ENCODE assay signal across 1 cellular context in the genomic region with DNA sequence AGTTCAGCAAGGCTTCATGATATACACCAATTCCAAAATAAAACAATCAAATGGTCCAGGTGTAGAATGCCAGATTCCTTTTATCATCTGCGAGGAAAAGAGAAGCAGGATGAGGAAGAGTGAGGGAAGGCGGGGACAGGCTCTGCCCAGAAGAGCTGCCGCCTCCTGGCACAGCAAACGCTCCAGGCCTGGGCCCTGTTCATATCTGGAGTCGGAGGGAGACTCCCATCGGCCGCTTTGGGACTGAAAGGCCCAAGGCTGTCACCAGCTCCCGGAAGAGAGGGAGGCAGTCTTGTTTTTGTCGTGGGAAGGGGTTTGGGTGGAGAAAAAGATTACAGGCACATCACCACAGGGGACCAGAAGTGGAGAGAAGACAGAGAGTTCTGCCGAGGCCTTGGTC.
TF ChIP-seq lines count a peak whose summit lies in the region.

No MANE protein-coding gene starts in this region.

TF ChIP-seq in GM12878, 131 proteins besides CTCF, POLR2A, EP300 and RAD21:
- TF ChIP-seq MAX (IDR thresholded peaks at IDR 0.05; ENCODE audit: low read depth, low read length) (no peak), EGR1 (IDR thresholded peaks at IDR 0.05; ENCODE audit: borderline replicate concordance in 1 of 2, low read depth in 2 of 2, low read length in 2 of 2) (no peak), RCOR1 (conservative IDR thresholded peaks at IDR 0.05; ENCODE audit: low read depth, low read length) (no peak), JUNB (IDR thresholded peaks at IDR 0.05) (no peak), CBX3 (IDR thresholded peaks at IDR 0.05; ENCODE audit: borderline replicate concordance, low read depth) (no peak), ZSCAN29 (IDR thresholded peaks at IDR 0.05) (no peak), BHLHE40 (IDR thresholded peaks at IDR 0.05; ENCODE audit: borderline replicate concordance in 1 of 2, low read depth in 2 of 2, low read length in 1 of 2) (no peak), WRNIP1 (IDR thresholded peaks at IDR 0.05; ENCODE audit: borderline replicate concordance, low read depth, low read length) (no peak), RELB (IDR thresholded peaks at IDR 0.05; ENCODE audit: low read depth) (no peak), YY1 (IDR thresholded peaks at IDR 0.05; ENCODE audit: low read depth, low read length) (no peak)
- TF ChIP-seq, protein P1, sequence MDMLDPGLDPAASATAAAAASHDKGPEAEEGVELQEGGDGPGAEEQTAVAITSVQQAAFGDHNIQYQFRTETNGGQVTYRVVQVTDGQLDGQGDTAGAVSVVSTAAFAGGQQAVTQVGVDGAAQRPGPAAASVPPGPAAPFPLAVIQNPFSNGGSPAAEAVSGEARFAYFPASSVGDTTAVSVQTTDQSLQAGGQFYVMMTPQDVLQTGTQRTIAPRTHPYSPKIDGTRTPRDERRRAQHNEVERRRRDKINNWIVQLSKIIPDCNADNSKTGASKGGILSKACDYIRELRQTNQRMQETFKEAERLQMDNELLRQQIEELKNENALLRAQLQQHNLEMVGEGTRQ (IDR thresholded peaks at IDR 0.05; ENCODE audit: borderline replicate concordance, low read depth, low read length) = no peak
- TF ChIP-seq, protein P2, sequence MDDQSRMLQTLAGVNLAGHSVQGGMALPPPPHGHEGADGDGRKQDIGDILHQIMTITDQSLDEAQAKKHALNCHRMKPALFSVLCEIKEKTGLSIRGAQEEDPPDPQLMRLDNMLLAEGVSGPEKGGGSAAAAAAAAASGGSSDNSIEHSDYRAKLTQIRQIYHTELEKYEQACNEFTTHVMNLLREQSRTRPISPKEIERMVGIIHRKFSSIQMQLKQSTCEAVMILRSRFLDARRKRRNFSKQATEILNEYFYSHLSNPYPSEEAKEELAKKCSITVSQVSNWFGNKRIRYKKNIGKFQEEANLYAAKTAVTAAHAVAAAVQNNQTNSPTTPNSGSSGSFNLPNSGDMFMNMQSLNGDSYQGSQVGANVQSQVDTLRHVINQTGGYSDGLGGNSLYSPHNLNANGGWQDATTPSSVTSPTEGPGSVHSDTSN (IDR thresholded peaks at IDR 0.05; ENCODE audit: insufficient replicate concordance, low read depth, low read length) = no peak
- TF ChIP-seq, protein P3, sequence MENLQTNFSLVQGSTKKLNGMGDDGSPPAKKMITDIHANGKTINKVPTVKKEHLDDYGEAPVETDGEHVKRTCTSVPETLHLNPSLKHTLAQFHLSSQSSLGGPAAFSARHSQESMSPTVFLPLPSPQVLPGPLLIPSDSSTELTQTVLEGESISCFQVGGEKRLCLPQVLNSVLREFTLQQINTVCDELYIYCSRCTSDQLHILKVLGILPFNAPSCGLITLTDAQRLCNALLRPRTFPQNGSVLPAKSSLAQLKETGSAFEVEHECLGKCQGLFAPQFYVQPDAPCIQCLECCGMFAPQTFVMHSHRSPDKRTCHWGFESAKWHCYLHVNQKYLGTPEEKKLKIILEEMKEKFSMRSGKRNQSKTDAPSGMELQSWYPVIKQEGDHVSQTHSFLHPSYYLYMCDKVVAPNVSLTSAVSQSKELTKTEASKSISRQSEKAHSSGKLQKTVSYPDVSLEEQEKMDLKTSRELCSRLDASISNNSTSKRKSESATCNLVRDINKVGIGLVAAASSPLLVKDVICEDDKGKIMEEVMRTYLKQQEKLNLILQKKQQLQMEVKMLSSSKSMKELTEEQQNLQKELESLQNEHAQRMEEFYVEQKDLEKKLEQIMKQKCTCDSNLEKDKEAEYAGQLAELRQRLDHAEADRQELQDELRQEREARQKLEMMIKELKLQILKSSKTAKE (IDR thresholded peaks at IDR 0.05; ENCODE audit: low read depth, poor library complexity, severe bottlenecking) = no peak
- TF ChIP-seq, protein P4, sequence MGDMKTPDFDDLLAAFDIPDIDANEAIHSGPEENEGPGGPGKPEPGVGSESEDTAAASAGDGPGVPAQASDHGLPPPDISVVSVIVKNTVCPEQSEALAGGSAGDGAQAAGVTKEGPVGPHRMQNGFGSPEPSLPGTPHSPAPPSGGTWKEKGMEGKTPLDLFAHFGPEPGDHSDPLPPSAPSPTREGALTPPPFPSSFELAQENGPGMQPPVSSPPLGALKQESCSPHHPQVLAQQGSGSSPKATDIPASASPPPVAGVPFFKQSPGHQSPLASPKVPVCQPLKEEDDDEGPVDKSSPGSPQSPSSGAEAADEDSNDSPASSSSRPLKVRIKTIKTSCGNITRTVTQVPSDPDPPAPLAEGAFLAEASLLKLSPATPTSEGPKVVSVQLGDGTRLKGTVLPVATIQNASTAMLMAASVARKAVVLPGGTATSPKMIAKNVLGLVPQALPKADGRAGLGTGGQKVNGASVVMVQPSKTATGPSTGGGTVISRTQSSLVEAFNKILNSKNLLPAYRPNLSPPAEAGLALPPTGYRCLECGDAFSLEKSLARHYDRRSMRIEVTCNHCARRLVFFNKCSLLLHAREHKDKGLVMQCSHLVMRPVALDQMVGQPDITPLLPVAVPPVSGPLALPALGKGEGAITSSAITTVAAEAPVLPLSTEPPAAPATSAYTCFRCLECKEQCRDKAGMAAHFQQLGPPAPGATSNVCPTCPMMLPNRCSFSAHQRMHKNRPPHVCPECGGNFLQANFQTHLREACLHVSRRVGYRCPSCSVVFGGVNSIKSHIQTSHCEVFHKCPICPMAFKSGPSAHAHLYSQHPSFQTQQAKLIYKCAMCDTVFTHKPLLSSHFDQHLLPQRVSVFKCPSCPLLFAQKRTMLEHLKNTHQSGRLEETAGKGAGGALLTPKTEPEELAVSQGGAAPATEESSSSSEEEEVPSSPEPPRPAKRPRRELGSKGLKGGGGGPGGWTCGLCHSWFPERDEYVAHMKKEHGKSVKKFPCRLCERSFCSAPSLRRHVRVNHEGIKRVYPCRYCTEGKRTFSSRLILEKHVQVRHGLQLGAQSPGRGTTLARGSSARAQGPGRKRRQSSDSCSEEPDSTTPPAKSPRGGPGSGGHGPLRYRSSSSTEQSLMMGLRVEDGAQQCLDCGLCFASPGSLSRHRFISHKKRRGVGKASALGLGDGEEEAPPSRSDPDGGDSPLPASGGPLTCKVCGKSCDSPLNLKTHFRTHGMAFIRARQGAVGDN (IDR thresholded peaks at IDR 0.05) = no peak
